ENCODE assay signal across 8 cellular contexts in the genomic region with DNA sequence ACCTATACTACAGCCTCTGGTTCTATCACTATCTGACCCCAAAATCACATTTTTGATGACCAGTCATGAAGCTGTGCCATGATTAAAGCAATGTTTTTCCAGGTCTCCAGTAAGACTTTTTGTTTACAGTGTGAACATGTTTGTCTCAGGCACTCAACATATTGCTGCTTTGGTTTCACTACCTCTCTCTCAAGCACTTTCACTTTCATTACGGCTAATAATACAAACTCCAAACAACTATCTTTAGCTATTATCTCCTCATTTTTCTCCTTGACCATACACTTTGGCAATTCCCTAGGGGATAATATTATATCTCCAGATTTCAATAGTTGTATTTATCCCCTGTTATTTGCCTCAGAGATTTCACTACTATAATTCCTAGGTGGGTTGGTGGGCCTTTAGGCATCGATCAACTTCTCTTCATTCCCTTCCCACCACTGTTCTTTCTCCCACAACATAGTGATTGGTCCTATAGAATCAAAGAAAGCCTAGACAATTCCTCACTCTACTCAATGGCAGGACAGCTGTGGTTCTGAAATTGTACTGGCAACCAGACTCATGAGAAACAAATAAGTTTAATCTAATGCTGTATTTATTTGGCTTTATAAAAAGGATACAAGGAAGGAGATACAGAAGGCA.
A peak's percentile ranks its signal among the peaks of the same experiment; 100 is the strongest.
DNase-seq lines count a peak whose midpoint lies in the region; ATAC-seq and TF ChIP-seq lines count a peak whose summit lies in the region.

No MANE protein-coding gene starts in this region.

- H3K36me3 Mint-ChIP-seq in Calu3 (ENCODE audit: insufficient read depth, unreplicated experiment): peaks cover 6% of the 10 kb centered on the region
- no peaks in the 10 kb centered on the region for H3K36me3 Mint-ChIP-seq in activated B cell treated with CpG ODN at 0.5 μM for 24 hours (ENCODE audit: low read depth)

- intact Hi-C loops in Calu3 (cut with micrococcal nuclease; ENCODE audit: unreplicated experiment) (no loop called here), activated B cell treated with CpG ODN at 0.5 μM for 24 hours (cut with micrococcal nuclease) (no loop called here)

- CTCF ChIA-PET in Calu3 (lab: Charles Lee) (interaction anchor here (1.3 kb wide), 1 partner anchor 8 kb away, joined by 3 read pairs; no protein-coding TSS in a partner anchor), activated B cell treated with CpG ODN at 0.5 μM for 24 hours (lab: Charles Lee) (no interaction called here)

- POLR2A ChIA-PET in activated B cell treated with CpG ODN at 0.5 μM for 24 hours (lab: Charles Lee): interaction anchor here (0.7 kb wide), 1 partner anchor 13 kb away, joined by 3 read pairs; no protein-coding TSS in a partner anchor

- BruUV-seq in Calu3 (replicated peaks; lab: Mats Ljungman, UMichigan): no TSS peak

- ATAC-seq in GM19395 (IDR thresholded peaks at IDR 0.05; ENCODE audit: unreplicated experiment): peak; percentile 87
- ATAC-seq in HG03354 (IDR thresholded peaks at IDR 0.05; ENCODE audit: poor library complexity, severe bottlenecking, unreplicated experiment): peak; percentile 79
- ATAC-seq in activated B cell treated with CpG ODN at 0.5 μM for 24 hours (ENCODE audit: low read depth): peak; percentile 47

- H3K27ac Mint-ChIP-seq in Calu3 (ENCODE audit: unreplicated experiment): peak overlapping the region; percentile 93
- peak overlapping the region; percentile 72 for H3K27ac Mint-ChIP-seq in activated B cell treated with CpG ODN at 0.5 μM for 24 hours

- H3K4me3 Mint-ChIP-seq in Calu3 (ENCODE audit: low read depth, unreplicated experiment): peak overlapping the region; percentile 77
- peak overlapping the region; percentile 55 for H3K4me3 Mint-ChIP-seq in activated B cell treated with CpG ODN at 0.5 μM for 24 hours

- DNase-seq in Calu3: no peak
- DNase-seq in activated B cell treated with CpG ODN at 0.5 μM for 24 hours: no peak
- no peak for DNase-seq in globus pallidus (ENCODE audit: low spot score)
- DNase-seq in activated CD4-positive, alpha-beta T cell treated with anti-CD3 and anti-CD28 coated beads, Interleukin-2, amount 50 U/mL, for 48 hours: no peak
- no peak for DNase-seq in NCI-H146 (lab: John Stamatoyannopoulos, UW)
- no peak for DNase-seq in amniotic stem cell (lab: John Stamatoyannopoulos, UW)

- no peak for TF ChIP-seq CTCF in Calu3 (IDR thresholded peaks at IDR 0.05; ENCODE audit: unreplicated experiment)
- TF ChIP-seq CTCF in activated B cell treated with CpG ODN at 0.5 μM for 24 hours (IDR thresholded peaks at IDR 0.05): no peak

- no peaks in the 10 kb centered on the region for H3K27me3 Mint-ChIP-seq in Calu3 (ENCODE audit: unreplicated experiment)
- H3K27me3 Mint-ChIP-seq in activated B cell treated with CpG ODN at 0.5 μM for 24 hours: no peaks in the 10 kb centered on the region

- H3K4me1 Mint-ChIP-seq in Calu3 (ENCODE audit: low read depth, unreplicated experiment): peaks cover 22% of the 10 kb centered on the region
- H3K4me1 Mint-ChIP-seq in activated B cell treated with CpG ODN at 0.5 μM for 24 hours: peaks cover 26% of the 10 kb centered on the region

- H3K9me3 Mint-ChIP-seq in Calu3 (ENCODE audit: low read depth, unreplicated experiment) (no peaks in the 10 kb centered on the region), activated B cell treated with CpG ODN at 0.5 μM for 24 hours (no peaks in the 10 kb centered on the region)
